Comparison of ENCODE assay signal across 8 cellular contexts in the genomic region with DNA sequence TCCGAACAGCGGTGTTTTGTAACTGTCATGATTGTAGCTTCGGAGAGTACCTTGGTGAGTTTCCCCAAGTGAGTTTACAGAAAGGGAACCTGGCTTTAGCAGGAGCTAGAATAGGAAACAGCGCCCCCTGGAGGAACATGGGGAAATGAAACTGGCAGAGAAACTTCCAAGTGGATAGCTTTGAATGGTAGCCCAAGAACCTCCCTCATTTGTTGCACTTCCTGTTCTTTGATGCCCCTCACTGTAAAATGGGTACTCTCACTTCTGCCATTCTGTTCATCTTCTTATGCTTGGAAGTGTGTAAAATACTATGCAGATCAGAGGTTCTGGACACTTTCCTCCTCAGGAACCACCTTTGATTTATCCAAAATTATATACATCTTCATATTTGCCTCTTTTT.
DNase-seq lines count a peak whose midpoint lies in the region; ATAC-seq and TF ChIP-seq lines count a peak whose summit lies in the region.

No MANE protein-coding gene starts in this region.

- peak; percentile 75 for ATAC-seq in HG02759 (IDR thresholded peaks at IDR 0.05; ENCODE audit: unreplicated experiment)
- ATAC-seq in HG03135 (IDR thresholded peaks at IDR 0.05; ENCODE audit: unreplicated experiment) = no peak

- TF ChIP-seq CTCF in WI38 (IDR thresholded peaks at IDR 0.05; ENCODE audit: low read depth, low read length) = peak; percentile 89
- peak; percentile 95 for TF ChIP-seq CTCF in cardiac fibroblast (IDR thresholded peaks at IDR 0.05; ENCODE audit: low read depth, low read length)

- DNase-seq in GM04503 (ENCODE audit: low read depth) (peak; percentile 12), NCI-H2171 (lab: John Stamatoyannopoulos, UW) (peak; percentile 39), cardiac fibroblast (ENCODE audit: low read depth in 2 of 2) (peak; percentile 84 to 85), left kidney (ENCODE audit: low read depth, low spot score) (peak; percentile 90)
- peak; percentile 75 for DNase-seq in stimulated activated CD4-positive, alpha-beta T cell treated with anti-CD3 and anti-CD28 coated beads, Interleukin-4, amount 100 ng/mL, for 24 hours

- H3K4me3 ChIP-seq in WI38 (ENCODE audit: low read depth, low read length) = no peak overlapping the region
- no peak overlapping the region for H3K4me3 ChIP-seq in cardiac fibroblast (replicated peaks in 1 of 2; ENCODE audit: low read depth in 2 of 2, low read length in 2 of 2)

Comparison
In these comparisons a context has a peak if more than half of its experiments do, and no peak if none do; other contexts are left out.
1. DNase-seq: peak in every context shown above with its lines; median percentile 90 in left kidney; 84 in cardiac fibroblast; 75 in stimulated activated CD4-positive, alpha-beta T cell treated with anti-CD3 and anti-CD28 coated beads, Interleukin-4, amount 100 ng/mL, for 24 hours; 39 in NCI-H2171; 12 in GM04503.